In genomic region chr7:88111136-88111748, GRCh38 we compare ENCODE assay signal across 10 cellular contexts.
DNase-seq lines count a peak whose midpoint lies in the region; ATAC-seq and TF ChIP-seq lines count a peak whose summit lies in the region.
"Had no signal": no experiment of that assay in that cellular context is flagged by ENCODE, and none has a peak within 500 bp of the region (broad histone marks: within the 10 kb centered on the region; RNA-seq: fewer than 3 reads in every experiment).

No MANE protein-coding gene starts in this region.

- H3K4me1 ChIP-seq in CD4-positive, alpha-beta memory T cell (ENCODE audit: insufficient read depth, low read length): no peaks in the 10 kb centered on the region

- H3K27me3 ChIP-seq in CD4-positive, alpha-beta memory T cell (ENCODE audit: insufficient read depth, low read length): no peaks in the 10 kb centered on the region
- H3K27me3 ChIP-seq: neutrophil had no signal

- CTCF ChIA-PET in CD4-positive, alpha-beta memory T cell (lab: Charles Lee; ENCODE audit: partially characterized antibody): interaction anchor here (1.9 kb wide), 1 partner anchor 177 kb away, joined by 7 read pairs; the partner anchor contains the start of gene ADAM22

- peak in 4 of 5 donors; percentile 16 to 26 (median 24) for DNase-seq in CD4-positive, alpha-beta memory T cell
- DNase-seq in GM20000 (ENCODE audit: low spot score) (peak; percentile 34), M059J (ENCODE audit: low read depth) (peak; percentile 42), SKM-1 (lab: John Stamatoyannopoulos, UW; ENCODE audit: unreplicated experiment) (peak; percentile 18), foreskin melanocyte (peak; percentile 40), retina (peak; percentile 31)
- DNase-seq in activated T-helper 1 cell treated with anti-CD3 and anti-CD28 coated beads, Interleukin-12 subunit alpha, Interleukin-12 subunit beta, Interleukin-2, Interleukin-4 antibody, amounts not matched to agents 30 ng/mL and 10 ng/mL and 1 ng/mL, durations not matched to agents 14 hours and 24 hours and 36 hours (ENCODE audit: low spot score): no peak
- no peak for DNase-seq in stimulated activated naive CD8-positive, alpha-beta T cell treated with anti-CD3 and anti-CD28 coated beads, Interleukin-15, amount 100 ng/mL, for 72 hours

- no peak overlapping the region for H3K4me3 Mint-ChIP-seq in CD4-positive, alpha-beta memory T cell
- H3K4me3 Mint-ChIP-seq in activated T-helper 1 cell treated with anti-CD3 and anti-CD28 coated beads, Interleukin-12 subunit alpha, Interleukin-12 subunit beta, Interleukin-2, Interleukin-4 antibody, amounts not matched to agents 30 ng/mL and 10 ng/mL and 1 ng/mL, durations not matched to agents 14 hours and 24 hours and 36 hours: no peak overlapping the region
- H3K4me3 Mint-ChIP-seq in stimulated activated naive CD8-positive, alpha-beta T cell treated with anti-CD3 and anti-CD28 coated beads, Interleukin-15, amount 100 ng/mL, for 72 hours: no peak overlapping the region
- H3K4me3 Mint-ChIP-seq: IgD-negative memory B cell had no signal

- H3K36me3 Mint-ChIP-seq in CD4-positive, alpha-beta memory T cell: no peaks in the 10 kb centered on the region
- no peaks in the 10 kb centered on the region for H3K36me3 Mint-ChIP-seq in activated T-helper 1 cell treated with anti-CD3 and anti-CD28 coated beads, Interleukin-12 subunit alpha, Interleukin-12 subunit beta, Interleukin-2, Interleukin-4 antibody, amounts not matched to agents 30 ng/mL and 10 ng/mL and 1 ng/mL, durations not matched to agents 14 hours and 24 hours and 36 hours (ENCODE audit: low read depth)
- H3K36me3 Mint-ChIP-seq: IgD-negative memory B cell had no signal

- POLR2A ChIA-PET in CD4-positive, alpha-beta memory T cell (lab: Charles Lee; ENCODE audit: partially characterized antibody): no interaction called here

- intact Hi-C loops in CD4-positive, alpha-beta memory T cell (cut with micrococcal nuclease): loop anchor here (1.0 to 5.0 kb wide), 2 partner anchors 234 to 313 kb away; partner anchors contain the start of genes DBF4 and SLC25A40
- intact Hi-C loops in activated T-helper 1 cell treated with anti-CD3 and anti-CD28 coated beads, Interleukin-12 subunit alpha, Interleukin-12 subunit beta, Interleukin-2, Interleukin-4 antibody, amounts not matched to agents 30 ng/mL and 10 ng/mL and 1 ng/mL, durations not matched to agents 14 hours and 24 hours and 36 hours (cut with micrococcal nuclease): loop anchor here (1.0 to 5.0 kb wide), 2 partner anchors 313 to 604 kb away; no protein-coding TSS in a partner anchor

- H3K27me3 Mint-ChIP-seq in CD4-positive, alpha-beta memory T cell: no peaks in the 10 kb centered on the region
- H3K27me3 Mint-ChIP-seq in activated T-helper 1 cell treated with anti-CD3 and anti-CD28 coated beads, Interleukin-12 subunit alpha, Interleukin-12 subunit beta, Interleukin-2, Interleukin-4 antibody, amounts not matched to agents 30 ng/mL and 10 ng/mL and 1 ng/mL, durations not matched to agents 14 hours and 24 hours and 36 hours (ENCODE audit: insufficient read depth): no peaks in the 10 kb centered on the region
- no peaks in the 10 kb centered on the region for H3K27me3 Mint-ChIP-seq in stimulated activated naive CD8-positive, alpha-beta T cell treated with anti-CD3 and anti-CD28 coated beads, Interleukin-15, amount 100 ng/mL, for 72 hours
- H3K27me3 Mint-ChIP-seq: IgD-negative memory B cell had no signal

- TF ChIP-seq CTCF in GM20000 (IDR thresholded peaks at IDR 0.05; ENCODE audit: extremely low read depth, missing control alignments): peak; percentile 10

- H3K4me1 Mint-ChIP-seq in CD4-positive, alpha-beta memory T cell: peaks cover 0 to 1% (median 0%) of the 10 kb centered on the region in 4 donors
- H3K4me1 Mint-ChIP-seq in activated T-helper 1 cell treated with anti-CD3 and anti-CD28 coated beads, Interleukin-12 subunit alpha, Interleukin-12 subunit beta, Interleukin-2, Interleukin-4 antibody, amounts not matched to agents 30 ng/mL and 10 ng/mL and 1 ng/mL, durations not matched to agents 14 hours and 24 hours and 36 hours (ENCODE audit: low read depth): peaks cover 4% of the 10 kb centered on the region
- no peaks in the 10 kb centered on the region for H3K4me1 Mint-ChIP-seq in stimulated activated naive CD8-positive, alpha-beta T cell treated with anti-CD3 and anti-CD28 coated beads, Interleukin-15, amount 100 ng/mL, for 72 hours
- H3K4me1 Mint-ChIP-seq: IgD-negative memory B cell had no signal

- no peak for ATAC-seq in stimulated activated naive CD8-positive, alpha-beta T cell treated with anti-CD3 and anti-CD28 coated beads, Interleukin-15, amount 100 ng/mL, for 72 hours

- H3K36me3 ChIP-seq in CD4-positive, alpha-beta memory T cell (ENCODE audit: insufficient read depth, low read length): no peaks in the 10 kb centered on the region
- H3K36me3 ChIP-seq: neutrophil had no signal

- H3K9me3 ChIP-seq in CD4-positive, alpha-beta memory T cell (ENCODE audit: control insufficient read depth in 1 of 2, low read length in 2 of 2): no peaks in the 10 kb centered on the region
- H3K9me3 ChIP-seq: neutrophil had no signal

- H3K4me3 ChIP-seq in CD4-positive, alpha-beta memory T cell (ENCODE audit: low read length in 2 of 2): no peak overlapping the region

- no peak overlapping the region for H3K27ac Mint-ChIP-seq in CD4-positive, alpha-beta memory T cell
- no peak overlapping the region for H3K27ac Mint-ChIP-seq in activated T-helper 1 cell treated with anti-CD3 and anti-CD28 coated beads, Interleukin-12 subunit alpha, Interleukin-12 subunit beta, Interleukin-2, Interleukin-4 antibody, amounts not matched to agents 30 ng/mL and 10 ng/mL and 1 ng/mL, durations not matched to agents 14 hours and 24 hours and 36 hours
- no peak overlapping the region for H3K27ac Mint-ChIP-seq in stimulated activated naive CD8-positive, alpha-beta T cell treated with anti-CD3 and anti-CD28 coated beads, Interleukin-15, amount 100 ng/mL, for 72 hours
- H3K27ac Mint-ChIP-seq: IgD-negative memory B cell had no signal

- H3K9me3 Mint-ChIP-seq in CD4-positive, alpha-beta memory T cell: no peaks in the 10 kb centered on the region
- no peaks in the 10 kb centered on the region for H3K9me3 Mint-ChIP-seq in activated T-helper 1 cell treated with anti-CD3 and anti-CD28 coated beads, Interleukin-12 subunit alpha, Interleukin-12 subunit beta, Interleukin-2, Interleukin-4 antibody, amounts not matched to agents 30 ng/mL and 10 ng/mL and 1 ng/mL, durations not matched to agents 14 hours and 24 hours and 36 hours
- no peaks in the 10 kb centered on the region for H3K9me3 Mint-ChIP-seq in stimulated activated naive CD8-positive, alpha-beta T cell treated with anti-CD3 and anti-CD28 coated beads, Interleukin-15, amount 100 ng/mL, for 72 hours
- H3K9me3 Mint-ChIP-seq: IgD-negative memory B cell had no signal

- no peak overlapping the region for H3K27ac ChIP-seq in CD4-positive, alpha-beta memory T cell (ENCODE audit: low read depth, low read length)
- H3K27ac ChIP-seq: neutrophil had no signal

Comparison
In these comparisons a context has a peak if more than half of its experiments do, and no peak if none do; other contexts are left out.
1. DNase-seq: peak in CD4-positive, alpha-beta memory T cell (4 of 5), GM20000 (single experiment), M059J (single experiment), SKM-1 (single experiment), foreskin melanocyte (single experiment) and retina (single experiment); none in activated T-helper 1 cell treated with anti-CD3 and anti-CD28 coated beads, Interleukin-12 subunit alpha, Interleukin-12 subunit beta, Interleukin-2, Interleukin-4 antibody, amounts not matched to agents 30 ng/mL and 10 ng/mL and 1 ng/mL, durations not matched to agents 14 hours and 24 hours and 36 hours (single experiment) and stimulated activated naive CD8-positive, alpha-beta T cell treated with anti-CD3 and anti-CD28 coated beads, Interleukin-15, amount 100 ng/mL, for 72 hours (0 of 2).